ENCODE assay signal across 19 cellular contexts in genomic region chr3:173501941-173502489, GRCh38.
DNase-seq lines count a peak whose midpoint lies in the region; ATAC-seq and TF ChIP-seq lines count a peak whose summit lies in the region.
"Had no signal": no experiment of that assay in that cellular context is flagged by ENCODE, and none has a peak within 500 bp of the region (broad histone marks: within the 10 kb centered on the region; RNA-seq: fewer than 3 reads in every experiment).

No MANE protein-coding gene starts in this region.

- DNase-seq in EL (peak; percentile 3), IMR-90 (peak; percentile 4), cardiac fibroblast (ENCODE audit: low read depth in 2 of 2) (peak; percentile 5 to 45), mesenchymal stem cell (peak; percentile 4), NCI-H2171 treated with DMSO at 0.1 percent for 48 hours (lab: John Stamatoyannopoulos, UW) (no peak), NCI-H510A treated with DMSO at 0.1 percent for 48 hours (lab: John Stamatoyannopoulos, UW) (no peak)
- DNase-seq: activated CD4-positive, alpha-beta T cell treated with anti-CD3 and anti-CD28 coated beads for 48 hours; Calu3; GOT3; hippocampal formation; kidney; mesendoderm; naive thymus-derived CD8-positive, alpha-beta T cell; NCI-H1436; NCI-H345; stimulated activated CD4-positive, alpha-beta T cell treated with anti-CD3 and anti-CD28 coated beads, Interleukin-4, amount 100 ng/mL, for 1 hour had no signal

- POLR2A ChIA-PET in IMR-90 (lab: Charles Lee; ENCODE audit: unreplicated experiment): no interaction called here

- H4K5ac ChIP-seq in IMR-90 (ENCODE audit: low read depth, low read length): no peak overlapping the region

- no peaks in the 10 kb centered on the region for H3K27me3 ChIP-seq in IMR-90 (ENCODE audit: control insufficient read depth, insufficient read depth, low read length)
- no peaks in the 10 kb centered on the region for H3K27me3 ChIP-seq in mesenchymal stem cell (ENCODE audit: control insufficient read depth in 1 of 2, insufficient read depth in 1 of 2, low read length in 2 of 2)

- H2AK9ac ChIP-seq in IMR-90 (replicated peaks; ENCODE audit: low read depth, low read length, poor library complexity): no peak overlapping the region

- no TSS peak for BruUV-seq in IMR-90 (replicated peaks; lab: Mats Ljungman, UMichigan)

- ATAC-seq in IMR-90 (ENCODE audit: low read depth) (no peak), HG03175 (IDR thresholded peaks at IDR 0.05; ENCODE audit: unreplicated experiment) (no peak), HG03095 (IDR thresholded peaks at IDR 0.05; ENCODE audit: unreplicated experiment) (no peak)
- ATAC-seq: naive thymus-derived CD8-positive, alpha-beta T cell had no signal

- TF ChIP-seq POLR2A in IMR-90 (IDR thresholded peaks at IDR 0.05; ENCODE audit: low read depth, low read length): no peak

- H3K79me1 ChIP-seq in IMR-90 (ENCODE audit: low read depth in 1 of 2, low read length in 2 of 2) (no peaks in the 10 kb centered on the region), mesenchymal stem cell (replicated peaks; ENCODE audit: low read length, poor library complexity, severe bottlenecking) (no peaks in the 10 kb centered on the region)

- H3K4ac ChIP-seq in IMR-90 (ENCODE audit: low read depth, low read length): no peak overlapping the region
- no peak overlapping the region for H3K4ac ChIP-seq in mesenchymal stem cell (ENCODE audit: low read depth in 1 of 2, low read length in 2 of 2)

- H4K20me1 ChIP-seq in IMR-90 (ENCODE audit: insufficient read depth, low read length): no peaks in the 10 kb centered on the region

- H3K18ac ChIP-seq in IMR-90 (ENCODE audit: low read depth, low read length) (no peak overlapping the region), mesenchymal stem cell (ENCODE audit: low read depth in 1 of 2, low read length in 2 of 2) (no peak overlapping the region)

- intact Hi-C loops in IMR-90 (cut with micrococcal nuclease): no loop called here

- dilution Hi-C loops in IMR-90 (cut with HindIII; ENCODE audit: low sequenced_read_pairs, unreplicated experiment): no loop called here

- H2AK5ac ChIP-seq in IMR-90 (ENCODE audit: low read depth, low read length) (no peak overlapping the region), mesenchymal stem cell (ENCODE audit: low read length, severe bottlenecking) (no peak overlapping the region)

- no peak overlapping the region for H3K56ac ChIP-seq in IMR-90 (ENCODE audit: extremely low read depth, insufficient read depth, low read length)

- H2BK5ac ChIP-seq in IMR-90 (ENCODE audit: low read depth, low read length, poor library complexity, severe bottlenecking) (no peak overlapping the region), mesenchymal stem cell (ENCODE audit: low read depth, low read length, poor library complexity, severe bottlenecking) (no peak overlapping the region)

- in situ Hi-C loops in IMR-90 (cut with MboI; ENCODE audit: low sequenced_read_pairs): no loop called here

- H4K8ac ChIP-seq in IMR-90 (ENCODE audit: low read depth in 2 of 2, low read length in 2 of 2): no peak overlapping the region
- no peak overlapping the region for H4K8ac ChIP-seq in mesenchymal stem cell (ENCODE audit: low read length)

- H3K36me3 ChIP-seq in IMR-90 (ENCODE audit: control insufficient read depth, insufficient read depth, low read length) (no peaks in the 10 kb centered on the region), mesenchymal stem cell (ENCODE audit: control insufficient read depth in 1 of 2, insufficient read depth in 2 of 2, low read depth in 1 of 2, low read length in 2 of 2) (no peaks in the 10 kb centered on the region)

- H3K4me3 ChIP-seq in IMR-90 (ENCODE audit: insufficient read depth, low read depth, low read length) (no peak overlapping the region), cardiac fibroblast (replicated peaks in 1 of 2; ENCODE audit: low read depth in 2 of 2, low read length in 2 of 2) (no peak overlapping the region), mesenchymal stem cell (ENCODE audit: insufficient read depth in 1 of 2, low read depth in 1 of 2, low read length in 2 of 2) (no peak overlapping the region)
- H3K4me3 ChIP-seq: skin epidermis had no signal

- H3K27ac ChIP-seq in IMR-90 (ENCODE audit: insufficient read depth, low read length) (no peak overlapping the region), mesenchymal stem cell (ENCODE audit: low read length, poor library complexity, severe bottlenecking) (no peak overlapping the region)
- H3K27ac ChIP-seq: skin epidermis had no signal

- no peaks in the 10 kb centered on the region for H3K4me1 ChIP-seq in IMR-90 (ENCODE audit: control insufficient read depth, insufficient read depth, low read length)
- no peaks in the 10 kb centered on the region for H3K4me1 ChIP-seq in mesenchymal stem cell (ENCODE audit: control insufficient read depth, insufficient read depth, low read depth, low read length)

- H3K9me3 ChIP-seq in IMR-90 (ENCODE audit: control insufficient read depth, insufficient read depth, low read length) (no peaks in the 10 kb centered on the region), mesenchymal stem cell (ENCODE audit: control insufficient read depth, low read length) (no peaks in the 10 kb centered on the region)

- H3K23ac ChIP-seq in IMR-90 (ENCODE audit: low read depth, low read length): no peak overlapping the region
- H3K23ac ChIP-seq in mesenchymal stem cell (ENCODE audit: low read length in 2 of 2): no peak overlapping the region

- no peak overlapping the region for H2BK15ac ChIP-seq in IMR-90 (ENCODE audit: low read depth, low read length)
- no peak overlapping the region for H2BK15ac ChIP-seq in mesenchymal stem cell (ENCODE audit: low read depth, poor library complexity, severe bottlenecking)

- H2AFZ ChIP-seq in IMR-90 (replicated peaks; ENCODE audit: low read length, poor library complexity) (no peak overlapping the region), mesenchymal stem cell (ENCODE audit: low read depth, low read length) (no peak overlapping the region)

- H3K9me1 ChIP-seq in IMR-90 (ENCODE audit: insufficient read depth, low read length): no peaks in the 10 kb centered on the region

- WGBS in IMR-90 (ENCODE audit: extremely low coverage in 2 of 2, insufficient read length in 1 of 2), 2 experiments: no CpG with 5 or more reads among the region's 1 CpG
- no CpG with 5 or more reads among the region's 1 CpG for WGBS in mesenchymal stem cell

- TF ChIP-seq RAD21 in IMR-90 (IDR thresholded peaks at IDR 0.05; ENCODE audit: low read length): no peak

- H4K91ac ChIP-seq in IMR-90 (ENCODE audit: insufficient read depth, low read depth, low read length): no peak overlapping the region
- no peak overlapping the region for H4K91ac ChIP-seq in mesenchymal stem cell (ENCODE audit: low read length)

- H3K14ac ChIP-seq in IMR-90 (replicated peaks; ENCODE audit: low read depth, low read length): no peak overlapping the region
- no peak overlapping the region for H3K14ac ChIP-seq in mesenchymal stem cell (ENCODE audit: low read length in 2 of 2)

- CTCF ChIA-PET in IMR-90 (lab: Yijun Ruan, JAX): interaction anchor here (1.1 kb wide), 1 partner anchor 11 kb away, joined by 3 read pairs; no protein-coding TSS in a partner anchor

- TF ChIP-seq CTCF in IMR-90 (conservative IDR thresholded peaks at IDR 0.05; ENCODE audit: low read depth, low read length) (no peak), cardiac fibroblast (IDR thresholded peaks at IDR 0.05; ENCODE audit: low read depth, low read length) (no peak)

- no peak overlapping the region for H3K4me2 ChIP-seq in IMR-90 (ENCODE audit: low read depth, low read length)
- H3K4me2 ChIP-seq in mesenchymal stem cell (ENCODE audit: low read length, poor library complexity, severe bottlenecking): no peak overlapping the region

- no peak overlapping the region for H2BK20ac ChIP-seq in IMR-90 (ENCODE audit: low read depth, low read length)

- H3K9ac ChIP-seq in IMR-90 (ENCODE audit: low read depth, low read length): no peak overlapping the region
- H3K9ac ChIP-seq in mesenchymal stem cell (ENCODE audit: low read length): no peak overlapping the region

- H2BK12ac ChIP-seq in mesenchymal stem cell (ENCODE audit: low read length in 2 of 2): no peak overlapping the region

- no peak overlapping the region for H2BK120ac ChIP-seq in IMR-90 (ENCODE audit: low read depth, low read length)
- H2BK120ac ChIP-seq in mesenchymal stem cell (ENCODE audit: low read depth, low read length): no peak overlapping the region

TF ChIP-seq in IMR-90, 13 proteins besides CTCF, POLR2A, EP300 and RAD21 (continues in another document):
- TF ChIP-seq FOS (IDR thresholded peaks at IDR 0.05; ENCODE audit: low read depth, low read length) (no peak), BHLHE40 (IDR thresholded peaks at IDR 0.05; ENCODE audit: low read depth, low read length) (no peak), SMC3 (IDR thresholded peaks at IDR 0.05; ENCODE audit: low read depth, low read length) (no peak), MAZ (IDR thresholded peaks at IDR 0.05; ENCODE audit: borderline replicate concordance, low read depth, low read length) (no peak), RFX5 (IDR thresholded peaks at IDR 0.05; ENCODE audit: low read depth, low read length) (no peak), RCOR1 (IDR thresholded peaks at IDR 0.05; ENCODE audit: insufficient replicate concordance, low read length) (no peak), CEBPB (IDR thresholded peaks at IDR 0.05; ENCODE audit: low read depth, low read length) (no peak), NFE2L2 (IDR thresholded peaks at IDR 0.05; ENCODE audit: low read depth, low read length) (no peak), ELK1 (IDR thresholded peaks at IDR 0.05; ENCODE audit: borderline replicate concordance, low read depth, low read length) (no peak), MAFK (IDR thresholded peaks at IDR 0.05; ENCODE audit: low read depth, low read length) (no peak), MXI1 (IDR thresholded peaks at IDR 0.05; ENCODE audit: borderline replicate concordance, low read depth, low read length) (no peak), CHD1 (IDR thresholded peaks at IDR 0.05; ENCODE audit: low read depth, low read length) (no peak)

Comparison
In these comparisons a context has a peak if more than half of its experiments do, and no peak if none do; other contexts are left out.
1. DNase-seq: peak in EL (single experiment), IMR-90 (single experiment), cardiac fibroblast (2 of 2) and mesenchymal stem cell (single experiment); none in NCI-H2171 treated with DMSO at 0.1 percent for 48 hours (single experiment) and NCI-H510A treated with DMSO at 0.1 percent for 48 hours (single experiment).